In the genomic region with DNA sequence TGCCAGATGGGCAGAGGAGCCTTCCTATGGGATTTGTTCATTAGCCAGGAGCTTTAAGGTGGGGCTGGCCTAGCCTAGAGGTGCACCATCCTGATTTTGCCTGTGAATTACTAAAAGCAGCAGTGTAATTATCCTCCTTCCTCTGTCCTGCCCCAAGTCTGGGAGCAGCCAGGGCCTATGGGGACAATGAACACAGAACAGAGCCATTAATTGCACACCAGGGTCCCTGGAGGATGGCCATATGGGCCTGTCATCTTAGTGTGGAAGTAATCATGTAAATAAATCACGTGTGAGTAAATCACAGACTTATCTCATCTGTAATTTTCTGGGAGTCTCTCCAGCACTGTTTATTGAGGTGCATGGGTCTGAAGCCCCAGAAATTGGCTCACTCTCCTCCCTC, we compare ENCODE assay signal across 30 cellular contexts.
A peak's percentile ranks its signal among the peaks of the same experiment; 100 is the strongest.
DNase-seq lines count a peak whose midpoint lies in the region; ATAC-seq and TF ChIP-seq lines count a peak whose summit lies in the region.
"Had no signal": no experiment of that assay in that cellular context is flagged by ENCODE, and none has a peak within 500 bp of the region (broad histone marks: within the 10 kb centered on the region; RNA-seq: fewer than 3 reads in every experiment).

No MANE protein-coding gene starts in this region.

- H3K4me1 ChIP-seq in BE2C (peaks cover 50% of the 10 kb centered on the region), foreskin keratinocyte (peaks cover 18% of the 10 kb centered on the region)
- H3K4me1 ChIP-seq: thyroid gland, vagina had no signal

- H3K27me3 Mint-ChIP-seq in immature natural killer cell (ENCODE audit: low read depth in 3 of 3), result peaks cover 0 to 6% (median 4%) of the 10 kb centered on the region in 3 donors
- H3K27me3 Mint-ChIP-seq: activated CD4-positive, alpha-beta memory T cell treated with anti-CD3 and anti-CD28 coated beads, Interleukin-2, amount 10 ng/mL, durations not matched to agents 7 days and 5 days; naive B cell had no signal

- no peaks in the 10 kb centered on the region for H3K9me3 Mint-ChIP-seq in immature natural killer cell
- H3K9me3 Mint-ChIP-seq: activated CD4-positive, alpha-beta memory T cell treated with anti-CD3 and anti-CD28 coated beads, Interleukin-2, amount 10 ng/mL, durations not matched to agents 7 days and 5 days; activated naive CD4-positive, alpha-beta T cell treated with anti-CD3 and anti-CD28 coated beads for 36 hours; activated T-helper 1 cell treated with anti-CD3 and anti-CD28 coated beads, Interleukin-12 subunit alpha, Interleukin-12 subunit beta, Interleukin-2, Interleukin-4 antibody, amounts not matched to agents 30 ng/mL and 10 ng/mL and 1 ng/mL, durations not matched to agents 14 hours and 24 hours and 36 hours; endodermal cell; GM23338; naive B cell; T-helper 2 cell treated with Interferon-gamma antibody and Interleukin-4, amounts not matched to agents 5 μg/mL and 100 μg/mL, for 36 hours had no signal

- no peaks in the 10 kb centered on the region for H3K27me3 ChIP-seq in BE2C
- no peaks in the 10 kb centered on the region for H3K27me3 ChIP-seq in foreskin keratinocyte
- H3K27me3 ChIP-seq: BLaER1 treated with 17β-estradiol and CSF1 and Interleukin-3, amounts not matched to agents 10 nM and 100 nM; thyroid gland; vagina had no signal

- H3K27ac ChIP-seq in foreskin keratinocyte, result no peak overlapping the region
- H3K27ac ChIP-seq: BLaER1 treated with 17β-estradiol and CSF1 and Interleukin-3, amounts not matched to agents 10 nM and 100 nM; heart left ventricle; thyroid gland; vagina had no signal

- in situ Hi-C loops in G401 (cut with HindIII; ENCODE audit: low sequenced_read_pairs), result no loop called here

- no peak for TF ChIP-seq CTCF in BE2C (IDR thresholded peaks at IDR 0.05; ENCODE audit: low read depth, low read length)
- TF ChIP-seq CTCF in foreskin keratinocyte (conservative IDR thresholded peaks at IDR 0.05), result no peak

- peak overlapping the region in 2 of 5 donors; percentile 10 to 44 for H3K4me3 Mint-ChIP-seq in immature natural killer cell
- H3K4me3 Mint-ChIP-seq: activated CD4-positive, alpha-beta memory T cell treated with anti-CD3 and anti-CD28 coated beads, Interleukin-2, amount 10 ng/mL, durations not matched to agents 7 days and 5 days; activated naive CD4-positive, alpha-beta T cell treated with anti-CD3 and anti-CD28 coated beads for 36 hours; activated T-helper 1 cell treated with anti-CD3 and anti-CD28 coated beads, Interleukin-12 subunit alpha, Interleukin-12 subunit beta, Interleukin-2, Interleukin-4 antibody, amounts not matched to agents 30 ng/mL and 10 ng/mL and 1 ng/mL, durations not matched to agents 14 hours and 24 hours and 36 hours; endodermal cell; GM23338; naive B cell; T-helper 2 cell treated with Interferon-gamma antibody and Interleukin-4, amounts not matched to agents 5 μg/mL and 100 μg/mL, for 36 hours had no signal

- peak; percentile 82 for DNase-seq in BE2C
- peak; percentile 46 for DNase-seq in G401 (ENCODE audit: low spot score)
- peak; percentile 94 for DNase-seq in NCI-H82 (lab: John Stamatoyannopoulos, UW)
- no peak for DNase-seq in immature natural killer cell
- DNase-seq in iPS-NIHi7 (ENCODE audit: extremely low spot score), result no peak
- DNase-seq in foreskin keratinocyte, result no peak
- no peak for DNase-seq in SIG-M5 treated with dmso at 0.1 percent for 504 hours (lab: John Stamatoyannopoulos, UW; ENCODE audit: unreplicated experiment)
- DNase-seq: activated CD4-positive, alpha-beta memory T cell treated with anti-CD3 and anti-CD28 coated beads, Interleukin-2, amount 10 ng/mL, durations not matched to agents 7 days and 5 days; activated CD8-positive, alpha-beta memory T cell treated with anti-CD3 and anti-CD28 coated beads, Interleukin-2, amount 50 U/mL, for 4 hours; activated naive CD4-positive, alpha-beta T cell treated with anti-CD3 and anti-CD28 coated beads for 36 hours; cerebellar nuclear complex; dermis blood vessel endothelial cell; DMS79 treated with DMSO at 0.1 percent for 48 hours; endodermal cell; GF-D8; heart left ventricle; midbrain; naive B cell; NCI-H1048; NCI-H2029; NCI-H510A treated with DMSO at 0.1 percent for 48 hours; Right ventricle myocardium superior; stimulated activated CD4-positive, alpha-beta T cell treated with anti-CD3 and anti-CD28 coated beads, Interleukin-4, amount 100 ng/mL, for 24 hours; thyroid gland had no signal

- peaks cover 62 to 64% of the 10 kb centered on the region in 2 donors for H3K4me1 Mint-ChIP-seq in immature natural killer cell
- H3K4me1 Mint-ChIP-seq: activated CD4-positive, alpha-beta memory T cell treated with anti-CD3 and anti-CD28 coated beads, Interleukin-2, amount 10 ng/mL, durations not matched to agents 7 days and 5 days; naive B cell had no signal

- peak overlapping the region; percentile 55 to 98 (median 93) for H3K27ac Mint-ChIP-seq in immature natural killer cell
- H3K27ac Mint-ChIP-seq: activated CD4-positive, alpha-beta memory T cell treated with anti-CD3 and anti-CD28 coated beads, Interleukin-2, amount 10 ng/mL, durations not matched to agents 7 days and 5 days; activated naive CD4-positive, alpha-beta T cell treated with anti-CD3 and anti-CD28 coated beads for 36 hours; activated T-helper 1 cell treated with anti-CD3 and anti-CD28 coated beads, Interleukin-12 subunit alpha, Interleukin-12 subunit beta, Interleukin-2, Interleukin-4 antibody, amounts not matched to agents 30 ng/mL and 10 ng/mL and 1 ng/mL, durations not matched to agents 14 hours and 24 hours and 36 hours; endodermal cell; GM23338; T-helper 2 cell treated with Interferon-gamma antibody and Interleukin-4, amounts not matched to agents 5 μg/mL and 100 μg/mL, for 36 hours had no signal

- H3K9me3 ChIP-seq in BE2C, result no peaks in the 10 kb centered on the region
- H3K9me3 ChIP-seq: BLaER1 treated with 17β-estradiol and CSF1 and Interleukin-3, amounts not matched to agents 10 nM and 100 nM; heart left ventricle; thyroid gland; vagina had no signal

- no peak for ATAC-seq in foreskin keratinocyte
- ATAC-seq: GM23338, heart left ventricle, Panc1 had no signal

- H3K36me3 Mint-ChIP-seq in immature natural killer cell, result peaks cover 0 to 3% (median 3%) of the 10 kb centered on the region in 3 donors
- H3K36me3 Mint-ChIP-seq: naive B cell had no signal

- no peak overlapping the region for H3K4me3 ChIP-seq in BE2C (ENCODE audit: low read depth, low read length)
- H3K4me3 ChIP-seq: BLaER1 treated with 17β-estradiol and CSF1 and Interleukin-3, amounts not matched to agents 10 nM and 100 nM; GM23338; heart left ventricle; thyroid gland; vagina had no signal

- H3K36me3 ChIP-seq in BE2C, result no peaks in the 10 kb centered on the region
- H3K36me3 ChIP-seq: BLaER1 treated with 17β-estradiol and CSF1 and Interleukin-3, amounts not matched to agents 10 nM and 100 nM; heart left ventricle; thyroid gland; vagina had no signal

Comparison
In these comparisons a context has a peak if more than half of its experiments do, and no peak if none do; other contexts are left out.
1. DNase-seq: peak in BE2C (single experiment), G401 (single experiment) and NCI-H82 (single experiment); none in immature natural killer cell (0 of 3), iPS-NIHi7 (single experiment), foreskin keratinocyte (0 of 2) and SIG-M5 treated with dmso at 0.1 percent for 504 hours (single experiment).